1 cellular context compared by ENCODE assay signal in the genomic region with DNA sequence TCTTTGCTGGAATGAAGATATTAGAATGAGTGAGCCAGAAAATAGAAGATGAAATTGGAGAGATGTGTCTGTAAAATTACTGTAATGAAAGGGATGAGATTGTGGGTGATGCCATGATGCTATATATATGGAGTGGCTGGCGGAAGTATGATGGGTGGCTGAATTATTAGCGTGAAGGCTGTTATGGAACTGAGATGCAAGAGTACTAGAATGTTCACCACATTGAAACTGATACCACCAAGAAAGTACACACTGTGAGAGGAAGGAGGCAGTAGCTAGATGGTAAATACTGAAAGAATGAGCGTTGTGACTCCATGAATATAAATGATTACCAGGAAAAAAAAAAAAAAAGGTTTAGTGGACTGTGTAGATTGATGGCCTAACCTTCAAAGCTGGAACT.
TF ChIP-seq lines count a peak whose summit lies in the region.

No MANE protein-coding gene starts in this region.

TF ChIP-seq in GM12878, 131 proteins besides CTCF, POLR2A, EP300 and RAD21 (continued from another document):
- TF ChIP-seq HDGF (IDR thresholded peaks at IDR 0.05): no peak
- no peak for TF ChIP-seq TCF7 (IDR thresholded peaks at IDR 0.05; ENCODE audit: borderline replicate concordance)
- no peak for TF ChIP-seq GATAD2B (conservative IDR thresholded peaks at IDR 0.05; ENCODE audit: low read depth)
- no peak for TF ChIP-seq ZZZ3 (IDR thresholded peaks at IDR 0.05; ENCODE audit: control insufficient read depth, insufficient read length, low read depth)
- no peak for TF ChIP-seq NKRF (conservative IDR thresholded peaks at IDR 0.05)
